16 cellular contexts compared by ENCODE assay signal in genomic region chr6:18632670-18633410, GRCh38.
DNase-seq lines count a peak whose midpoint lies in the region; ATAC-seq, FAIRE-seq and TF ChIP-seq lines count a peak whose summit lies in the region.
"Had no signal": no experiment of that assay in that cellular context is flagged by ENCODE, and none has a peak within 500 bp of the region (broad histone marks: within the 10 kb centered on the region; RNA-seq: fewer than 3 reads in every experiment).

No MANE protein-coding gene starts in this region.

- no peaks in the 10 kb centered on the region for H4K20me1 ChIP-seq in astrocyte (ENCODE audit: insufficient read depth, low read length)

- H3K36me3 ChIP-seq in astrocyte (ENCODE audit: insufficient read depth, low read length) = no peaks in the 10 kb centered on the region
- no peaks in the 10 kb centered on the region for H3K36me3 ChIP-seq in CD8-positive, alpha-beta memory T cell (ENCODE audit: insufficient read depth, low read length)

- no peak overlapping the region for H3K27ac ChIP-seq in astrocyte (ENCODE audit: low read depth, low read length)
- no peak overlapping the region for H3K27ac ChIP-seq in CD8-positive, alpha-beta memory T cell (ENCODE audit: low read depth, low read length)

- no peak overlapping the region for H2AFZ ChIP-seq in astrocyte (ENCODE audit: low read depth, low read length)

- DNase-seq in AG08395 (ENCODE audit: low spot score) = peak; percentile 10
- DNase-seq in HS-27A (ENCODE audit: low read depth) = peak; percentile 89
- peak; percentile 30 for DNase-seq in astrocyte (ENCODE audit: low read depth)
- peak; percentile 31 for DNase-seq in foreskin melanocyte
- no peak for DNase-seq in cortex of kidney (lab: John Stamatoyannopoulos, UW)
- DNase-seq in CD8-positive, alpha-beta memory T cell = no peak
- DNase-seq in DMS 273 (lab: John Stamatoyannopoulos, UW; ENCODE audit: unreplicated experiment) = no peak
- DNase-seq: activated naive CD4-positive, alpha-beta T cell treated with anti-CD3 and anti-CD28 coated beads, Interleukin-2, amount 50 U/mL, for 16 hours; AML-193; DMS79; kidney; naive B cell; right cardiac atrium; stimulated activated naive CD4-positive, alpha-beta T cell had no signal

- peaks cover 10% of the 10 kb centered on the region for H3K4me1 Mint-ChIP-seq in astrocyte (ENCODE audit: low read depth, unreplicated experiment)
- H3K4me1 Mint-ChIP-seq in CD8-positive, alpha-beta memory T cell = no peaks in the 10 kb centered on the region
- H3K4me1 Mint-ChIP-seq: naive B cell had no signal

- H3K9ac ChIP-seq in astrocyte (ENCODE audit: low read length) = no peak overlapping the region

- no peaks in the 10 kb centered on the region for H3K9me3 Mint-ChIP-seq in astrocyte (ENCODE audit: unreplicated experiment)
- H3K9me3 Mint-ChIP-seq in CD8-positive, alpha-beta memory T cell = no peaks in the 10 kb centered on the region
- H3K9me3 Mint-ChIP-seq: naive B cell had no signal

- H3K4me2 ChIP-seq in astrocyte (ENCODE audit: low read length) = peak overlapping the region; percentile 7

- H3K36me3 Mint-ChIP-seq in astrocyte (ENCODE audit: low read depth, unreplicated experiment) = no peaks in the 10 kb centered on the region
- no peaks in the 10 kb centered on the region for H3K36me3 Mint-ChIP-seq in CD8-positive, alpha-beta memory T cell
- H3K36me3 Mint-ChIP-seq: naive B cell had no signal

- no peak for FAIRE-seq in astrocyte (lab: Jason Lieb, UNC)
- FAIRE-seq: kidney had no signal

- no peak overlapping the region for H3K4me3 Mint-ChIP-seq in astrocyte (ENCODE audit: unreplicated experiment)
- no peak overlapping the region for H3K4me3 Mint-ChIP-seq in CD8-positive, alpha-beta memory T cell
- H3K4me3 Mint-ChIP-seq: naive B cell had no signal

- POLR2A ChIA-PET in CD8-positive, alpha-beta memory T cell (lab: Charles Lee) = no interaction called here

- ATAC-seq in HG02642 (IDR thresholded peaks at IDR 0.05; ENCODE audit: poor library complexity, unreplicated experiment) = no peak
- ATAC-seq: esophagus mucosa, right cardiac atrium had no signal

- H3K27me3 Mint-ChIP-seq in astrocyte (ENCODE audit: low read depth, unreplicated experiment) = no peaks in the 10 kb centered on the region
- H3K27me3 Mint-ChIP-seq in CD8-positive, alpha-beta memory T cell = no peaks in the 10 kb centered on the region

- no peaks in the 10 kb centered on the region for H3K9me3 ChIP-seq in astrocyte (ENCODE audit: insufficient read depth, low read depth, low read length)
- H3K9me3 ChIP-seq in CD8-positive, alpha-beta memory T cell (ENCODE audit: low read length) = no peaks in the 10 kb centered on the region

- H3K79me2 ChIP-seq in astrocyte (ENCODE audit: insufficient read depth, low read length) = no peaks in the 10 kb centered on the region

- no peak for TF ChIP-seq CTCF in astrocyte (IDR thresholded peaks at IDR 0.05; ENCODE audit: insufficient read depth, low read depth, low read length)

- CTCF ChIA-PET in CD8-positive, alpha-beta memory T cell (lab: Charles Lee) = no interaction called here

- no peak overlapping the region for H3K4me3 ChIP-seq in astrocyte (ENCODE audit: insufficient read depth, low read depth, low read length)
- no peak overlapping the region for H3K4me3 ChIP-seq in CD8-positive, alpha-beta memory T cell (ENCODE audit: low read length)

- no peaks in the 10 kb centered on the region for H3K27me3 ChIP-seq in astrocyte (ENCODE audit: insufficient read depth, low read length)
- H3K27me3 ChIP-seq in CD8-positive, alpha-beta memory T cell (ENCODE audit: insufficient read depth, low read length, poor library complexity, severe bottlenecking) = no peaks in the 10 kb centered on the region

- no peaks in the 10 kb centered on the region for H3K4me1 ChIP-seq in astrocyte (ENCODE audit: insufficient read depth, low read length)
- no peaks in the 10 kb centered on the region for H3K4me1 ChIP-seq in CD8-positive, alpha-beta memory T cell (ENCODE audit: insufficient read depth, low read length)

- H3K27ac Mint-ChIP-seq in astrocyte (ENCODE audit: unreplicated experiment) = no peak overlapping the region
- no peak overlapping the region for H3K27ac Mint-ChIP-seq in CD8-positive, alpha-beta memory T cell

Comparison
In these comparisons a context has a peak if more than half of its experiments do, and no peak if none do; other contexts are left out.
1. DNase-seq: peak in AG08395 (single experiment), HS-27A (single experiment), astrocyte (single experiment) and foreskin melanocyte (single experiment); none in cortex of kidney (single experiment), CD8-positive, alpha-beta memory T cell (0 of 5) and DMS 273 (single experiment).